Comparison of ENCODE assay signal across 8 cellular contexts in the genomic region with DNA sequence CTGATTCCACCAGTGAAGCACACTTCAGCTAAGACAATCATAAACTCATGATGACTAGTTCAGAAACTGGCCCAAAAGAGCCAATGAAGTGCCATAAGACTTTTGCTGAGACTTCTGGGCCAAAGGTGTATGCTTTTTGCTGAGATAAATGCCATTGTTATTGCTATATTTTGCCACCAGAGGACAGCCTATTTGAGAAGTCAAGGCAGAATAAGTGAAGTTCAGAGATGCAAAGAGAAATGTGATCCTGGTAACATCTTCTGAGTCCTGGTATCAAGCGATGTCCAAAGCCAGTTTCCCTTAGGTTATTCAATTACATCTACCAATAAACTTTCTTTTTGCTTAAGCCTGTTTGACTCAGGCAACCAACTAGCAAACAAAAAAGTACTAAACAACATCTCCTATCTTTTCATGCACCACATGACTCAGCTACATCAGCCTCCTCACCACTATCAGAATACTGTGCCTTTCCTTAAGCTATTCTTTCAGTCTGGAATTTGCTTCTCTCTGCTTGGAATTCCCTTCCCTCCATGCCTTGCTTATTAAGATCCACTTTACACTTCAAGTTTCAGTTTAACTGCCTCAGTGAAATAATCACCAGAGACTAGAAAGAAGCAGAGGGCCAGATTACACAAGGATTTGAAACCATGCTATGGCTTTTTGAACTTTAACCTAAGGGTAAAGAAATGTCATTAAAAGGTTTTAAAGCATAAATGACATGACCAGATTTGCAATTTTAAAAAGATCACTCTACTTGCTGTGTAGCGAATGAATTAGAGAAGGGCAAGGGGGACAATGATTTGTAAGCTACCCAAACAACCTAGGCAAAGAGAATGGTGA. TPM values are rescaled to one million over a fixed set of nuclear protein-coding genes. Genes with fewer than 3 reads are reported as not detected.
DNase-seq lines count a peak whose midpoint lies in the region; ATAC-seq and TF ChIP-seq lines count a peak whose summit lies in the region.

No MANE protein-coding gene starts in this region.

- CTCF ChIA-PET in activated CD4-positive, alpha-beta T cell treated with anti-CD3 and anti-CD28 coated beads for 36 hours (lab: Charles Lee), result interaction anchor here (0.6 to 3.7 kb wide), 12 partner anchors 10 to 808 kb away, joined by 3 to 25 read pairs (median 3); partner anchors contain the start of gene CRY1

- no peak overlapping the region for H3K4me3 ChIP-seq in epithelial cell of proximal tubule (ENCODE audit: low read depth, low read length)

- peaks cover 12% of the 10 kb centered on the region for H3K4me1 Mint-ChIP-seq in activated CD4-positive, alpha-beta T cell treated with anti-CD3 and anti-CD28 coated beads for 36 hours
- H3K4me1 Mint-ChIP-seq in stimulated activated naive B cell treated with anti-CD40 and anti-IgM and Interleukin-4, amounts not matched to agents 10 μg/mL and 1 μg/mL and 100 μg/mL, for 72 hours, result peaks cover 0 to 2% of the 10 kb centered on the region in 2 donors

- peak; percentile 96 for ATAC-seq in activated CD4-positive, alpha-beta T cell treated with anti-CD3 and anti-CD28 coated beads for 36 hours
- peak; percentile 69 to 70 for ATAC-seq in stimulated activated naive B cell treated with anti-CD40 and anti-IgM and Interleukin-4, amounts not matched to agents 10 μg/mL and 1 μg/mL and 100 μg/mL, for 72 hours (replicated peaks)
- no peak for ATAC-seq in HG03280 (IDR thresholded peaks at IDR 0.05; ENCODE audit: unreplicated experiment)

- no peaks in the 10 kb centered on the region for H3K27me3 Mint-ChIP-seq in activated CD4-positive, alpha-beta T cell treated with anti-CD3 and anti-CD28 coated beads for 36 hours
- H3K27me3 Mint-ChIP-seq in stimulated activated naive B cell treated with anti-CD40 and anti-IgM and Interleukin-4, amounts not matched to agents 10 μg/mL and 1 μg/mL and 100 μg/mL, for 72 hours, result peaks cover 7% of the 10 kb centered on the region in 2 donors

- POLR2A ChIA-PET in activated CD4-positive, alpha-beta T cell treated with anti-CD3 and anti-CD28 coated beads for 36 hours (lab: Charles Lee), result no interaction called here

- intact Hi-C loops in activated CD4-positive, alpha-beta T cell treated with anti-CD3 and anti-CD28 coated beads for 36 hours (cut with DNase I, micrococcal nuclease), result no loop called here

- peaks cover 6% of the 10 kb centered on the region for H3K9me3 Mint-ChIP-seq in activated CD4-positive, alpha-beta T cell treated with anti-CD3 and anti-CD28 coated beads for 36 hours (ENCODE audit: low read depth)
- H3K9me3 Mint-ChIP-seq in stimulated activated naive B cell treated with anti-CD40 and anti-IgM and Interleukin-4, amounts not matched to agents 10 μg/mL and 1 μg/mL and 100 μg/mL, for 72 hours, result peaks cover 9 to 12% of the 10 kb centered on the region in 2 donors

- peaks cover 13% of the 10 kb centered on the region for H3K36me3 Mint-ChIP-seq in activated CD4-positive, alpha-beta T cell treated with anti-CD3 and anti-CD28 coated beads for 36 hours (ENCODE audit: low read depth)
- H3K36me3 Mint-ChIP-seq in stimulated activated naive B cell treated with anti-CD40 and anti-IgM and Interleukin-4, amounts not matched to agents 10 μg/mL and 1 μg/mL and 100 μg/mL, for 72 hours, result peaks cover 7 to 10% of the 10 kb centered on the region in 2 donors

- no peak overlapping the region for H3K4me3 Mint-ChIP-seq in activated CD4-positive, alpha-beta T cell treated with anti-CD3 and anti-CD28 coated beads for 36 hours
- H3K4me3 Mint-ChIP-seq in stimulated activated naive B cell treated with anti-CD40 and anti-IgM and Interleukin-4, amounts not matched to agents 10 μg/mL and 1 μg/mL and 100 μg/mL, for 72 hours, result no peak overlapping the region

- peak; percentile 13 for DNase-seq in activated CD4-positive, alpha-beta T cell treated with anti-CD3 and anti-CD28 coated beads for 36 hours
- no peak for DNase-seq in activated CD4-positive, alpha-beta T cell treated with anti-CD3 and anti-CD28 coated beads, Interleukin-2, amount 50 U/mL, for 4 hours
- DNase-seq in MV-4-11 (lab: John Stamatoyannopoulos, UW) (peak; percentile 3), epithelial cell of proximal tubule (ENCODE audit: low read depth) (no peak), inferior parietal cortex (ENCODE audit: extremely low spot score) (no peak)
- no peak for DNase-seq in stimulated activated naive B cell treated with anti-CD40 and anti-IgM and Interleukin-4, amounts not matched to agents 10 μg/mL and 1 μg/mL and 100 μg/mL, for 72 hours
- no peak for DNase-seq in effector CD4-positive, alpha-beta T cell

- no peak overlapping the region for H3K27ac Mint-ChIP-seq in activated CD4-positive, alpha-beta T cell treated with anti-CD3 and anti-CD28 coated beads for 36 hours
- no peak overlapping the region for H3K27ac Mint-ChIP-seq in stimulated activated naive B cell treated with anti-CD40 and anti-IgM and Interleukin-4, amounts not matched to agents 10 μg/mL and 1 μg/mL and 100 μg/mL, for 72 hours

- peak; percentile 68 for TF ChIP-seq CTCF in epithelial cell of proximal tubule (conservative IDR thresholded peaks at IDR 0.05; ENCODE audit: low read depth, low read length)

RNA-seq across cellular contexts. Expression of gene CRY1, which starts 14.0 kb away (rescaled TPM):
- total RNA-seq in activated CD4-positive, alpha-beta T cell treated with anti-CD3 and anti-CD28 coated beads for 36 hours, result 10 to 100 TPM; 14.8 to 17.7 TPM
- 26.8 and 31.0 TPM in 2 replicates for total RNA-seq in epithelial cell of proximal tubule

Comparison
In these comparisons a context has a peak if more than half of its experiments do, and no peak if none do; other contexts are left out.
1. DNase-seq: peak in activated CD4-positive, alpha-beta T cell treated with anti-CD3 and anti-CD28 coated beads for 36 hours (single experiment) and MV-4-11 (single experiment); none in activated CD4-positive, alpha-beta T cell treated with anti-CD3 and anti-CD28 coated beads, Interleukin-2, amount 50 U/mL, for 4 hours (0 of 2), epithelial cell of proximal tubule (single experiment), stimulated activated naive B cell treated with anti-CD40 and anti-IgM and Interleukin-4, amounts not matched to agents 10 μg/mL and 1 μg/mL and 100 μg/mL, for 72 hours (single experiment), inferior parietal cortex (single experiment) and effector CD4-positive, alpha-beta T cell (single experiment).